ENCODE assay signal across 1 cellular context in genomic region chr12:106839343-106839742, GRCh38.
TF ChIP-seq lines count a peak whose summit lies in the region.

No MANE protein-coding gene starts in this region.

TF ChIP-seq in K562, 482 proteins besides CTCF, POLR2A, EP300 and RAD21 (continues in another document):
- no peak for TF ChIP-seq ZNF174 (CRISPR knock-in tag; IDR thresholded peaks at IDR 0.05)
- TF ChIP-seq USF2 (CRISPR knock-in tag; IDR thresholded peaks at IDR 0.05) = no peak
- no peak for TF ChIP-seq E2F1 (CRISPR knock-in tag; IDR thresholded peaks at IDR 0.05)
- TF ChIP-seq CBFA2T2 (conservative IDR thresholded peaks at IDR 0.05) = no peak
- no peak for TF ChIP-seq ZBED1 (IDR thresholded peaks at IDR 0.05)
- TF ChIP-seq THAP12 (CRISPR knock-in tag; IDR thresholded peaks at IDR 0.05) = no peak
- no peak for TF ChIP-seq TRIM25 (IDR thresholded peaks at IDR 0.05; ENCODE audit: borderline replicate concordance)
- no peak for TF ChIP-seq RBM17 (IDR thresholded peaks at IDR 0.05; ENCODE audit: borderline replicate concordance, low read depth, low read length)
- no peak for TF ChIP-seq SMARCC2 (IDR thresholded peaks at IDR 0.05; ENCODE audit: low read depth)
- no peak for TF ChIP-seq ZNF282 (CRISPR knock-in tag; IDR thresholded peaks at IDR 0.05)
- no peak for TF ChIP-seq TFAM (CRISPR knock-in tag; conservative IDR thresholded peaks at IDR 0.05)
- TF ChIP-seq SAP30 (IDR thresholded peaks at IDR 0.05; ENCODE audit: borderline replicate concordance, insufficient read depth, low read depth, low read length, poor library complexity, severe bottlenecking) = no peak
- TF ChIP-seq ARID1B (IDR thresholded peaks at IDR 0.05) = peak; percentile 41; the same call in 1 of the 2 replicates
- no peak for TF ChIP-seq ZBTB12 (CRISPR knock-in tag; IDR thresholded peaks at IDR 0.05)
- no peak for TF ChIP-seq NFIX (CRISPR knock-in tag; IDR thresholded peaks at IDR 0.05; ENCODE audit: low read depth)
- no peak for TF ChIP-seq ZNF121 (CRISPR knock-in tag; conservative IDR thresholded peaks at IDR 0.05)
- peak; percentile 95 for TF ChIP-seq PKNOX1 (IDR thresholded peaks at IDR 0.05)
- no peak for TF ChIP-seq AFF1 (IDR thresholded peaks at IDR 0.05; ENCODE audit: low read depth in 1 of 2, partially characterized antibody in 2 of 2)
- no peak for TF ChIP-seq SRSF3 (IDR thresholded peaks at IDR 0.05; ENCODE audit: insufficient read depth, low read length)
- TF ChIP-seq ZNF23 (CRISPR knock-in tag; IDR thresholded peaks at IDR 0.05) = no peak
- no peak for TF ChIP-seq E2F6 (IDR thresholded peaks at IDR 0.05; ENCODE audit: borderline replicate concordance in 1 of 2, extremely low read depth in 1 of 2, insufficient read depth in 1 of 2, insufficient read length in 1 of 2, low read depth in 1 of 2, low read length in 1 of 2, poor library complexity in 1 of 2, severe bottlenecking in 1 of 2)
- TF ChIP-seq ESRRB (CRISPR knock-in tag; IDR thresholded peaks at IDR 0.05; ENCODE audit: borderline replicate concordance) = no peak
- no peak for TF ChIP-seq TEAD2 (tag; IDR thresholded peaks at IDR 0.05)
- no peak for TF ChIP-seq WHSC1 (IDR thresholded peaks at IDR 0.05; ENCODE audit: low read length)
- no peak for TF ChIP-seq RBM39 (optimal IDR thresholded peaks at IDR 0.05; ENCODE audit: low read depth, low read length)
- no peak for TF ChIP-seq NFE2 (IDR thresholded peaks at IDR 0.05; ENCODE audit: low read depth)
- peak; percentile 85 for TF ChIP-seq HMBOX1 (IDR thresholded peaks at IDR 0.05)
- no peak for TF ChIP-seq ZNF551 (CRISPR knock-in tag; IDR thresholded peaks at IDR 0.05)
- TF ChIP-seq HLTF (IDR thresholded peaks at IDR 0.05) = no peak
- no peak for TF ChIP-seq TSHZ1 (CRISPR knock-in tag; IDR thresholded peaks at IDR 0.05)
- TF ChIP-seq ZNF280B (CRISPR knock-in tag; IDR thresholded peaks at IDR 0.05) = no peak
- no peak for TF ChIP-seq ARID3A (IDR thresholded peaks at IDR 0.05; ENCODE audit: borderline replicate concordance, low read depth, low read length)
- no peak for TF ChIP-seq LEF1 (IDR thresholded peaks at IDR 0.05)
- TF ChIP-seq ID3 (CRISPR knock-in tag; IDR thresholded peaks at IDR 0.05) = no peak
- no peak for TF ChIP-seq ID3 (tag; IDR thresholded peaks at IDR 0.05)
- TF ChIP-seq ZFP30 (CRISPR knock-in tag; IDR thresholded peaks at IDR 0.05; ENCODE audit: borderline replicate concordance) = no peak
